In the genomic region with DNA sequence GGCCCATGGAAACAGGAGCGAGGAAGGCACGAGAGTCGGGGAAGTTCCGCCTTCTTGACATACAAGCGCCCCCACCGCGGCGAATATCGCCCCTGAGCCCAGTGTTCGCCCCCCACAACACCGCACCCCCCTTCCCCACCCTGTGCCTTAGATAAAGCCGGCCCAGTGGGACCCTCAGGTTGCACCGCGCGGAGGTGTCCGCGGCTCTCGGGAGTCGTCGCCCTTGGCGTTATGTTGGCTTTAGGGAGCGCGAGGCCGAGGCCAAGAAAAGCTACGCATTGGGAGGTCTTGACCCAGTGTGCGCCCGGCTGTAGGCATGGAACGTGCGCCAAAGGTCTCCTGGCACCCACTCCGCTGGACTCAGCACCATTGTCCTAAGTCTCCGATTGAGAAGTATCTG, we compare ENCODE assay signal across 8 cellular contexts. TPM values are rescaled to one million over a fixed set of nuclear protein-coding genes. Genes with fewer than 3 reads are reported as not detected.
DNase-seq lines count a peak whose midpoint lies in the region; ATAC-seq and TF ChIP-seq lines count a peak whose summit lies in the region.

No MANE protein-coding gene starts in this region.

- peaks cover 35% of the 10 kb centered on the region for H3K9me3 Mint-ChIP-seq in activated CD4-positive, alpha-beta T cell treated with anti-CD3 and anti-CD28 coated beads for 36 hours (ENCODE audit: low read depth)
- peaks cover 70% of the 10 kb centered on the region for H3K9me3 Mint-ChIP-seq in dendritic cell treated with granulocyte-macrophage colony-stimulating factor and Interleukin-4, amounts not matched to agents 40 ng/mL and 50 ng/mL, for 4 days

- H3K9me3 ChIP-seq in mesodermal cell (ENCODE audit: control insufficient read depth, low read length) (peaks cover 26% of the 10 kb centered on the region), tibial artery (peaks cover 0 to 40% (median 37%) of the 10 kb centered on the region in 3 donors)

- H3K36me3 ChIP-seq in mesodermal cell (ENCODE audit: control insufficient read depth, insufficient read depth, low read length) (peaks cover 9% of the 10 kb centered on the region), tibial artery (peaks cover 26 to 35% (median 28%) of the 10 kb centered on the region in 3 donors)

- intact Hi-C loops in activated CD4-positive, alpha-beta T cell treated with anti-CD3 and anti-CD28 coated beads for 36 hours (cut with DNase I, micrococcal nuclease) = loop anchor here (1.0 to 5.0 kb wide), 22 partner anchors 11 to 1160 kb away; a partner anchor contains a TSS
- intact Hi-C loops in dendritic cell treated with granulocyte-macrophage colony-stimulating factor and Interleukin-4, amounts not matched to agents 40 ng/mL and 50 ng/mL, for 4 days (cut with micrococcal nuclease) = loop anchor here (1.0 to 2.0 kb wide), 3 partner anchors 11 to 60 kb away; a partner anchor contains a TSS
- intact Hi-C loops in tibial artery (cut with DNase I; ENCODE audit: low total_unique reads) = no loop called here

- H3K27ac Mint-ChIP-seq in activated CD4-positive, alpha-beta T cell treated with anti-CD3 and anti-CD28 coated beads for 36 hours = peak overlapping the region; percentile 95
- peak overlapping the region; percentile 89 for H3K27ac Mint-ChIP-seq in dendritic cell treated with granulocyte-macrophage colony-stimulating factor and Interleukin-4, amounts not matched to agents 40 ng/mL and 50 ng/mL, for 4 days

- H3K4me3 ChIP-seq in mesodermal cell (ENCODE audit: extremely low read depth, insufficient read depth, low read length, poor library complexity, severe bottlenecking) (peak overlapping the region; percentile 48), tibial artery (peak overlapping the region; percentile 56 to 57)

- CTCF ChIA-PET in activated CD4-positive, alpha-beta T cell treated with anti-CD3 and anti-CD28 coated beads for 36 hours (lab: Charles Lee) = interaction anchor here (0.6 to 0.9 kb wide), 2 partner anchors 9 to 257 kb away, joined by 3 to 4 read pairs; no protein-coding TSS in a partner anchor

- no peaks in the 10 kb centered on the region for H3K4me1 ChIP-seq in mesodermal cell (ENCODE audit: control insufficient read depth, insufficient read depth, low read length, poor library complexity, severe bottlenecking)
- peaks cover 0 to 17% (median 11%) of the 10 kb centered on the region in 4 donors for H3K4me1 ChIP-seq in tibial artery

- H3K4me1 Mint-ChIP-seq in activated CD4-positive, alpha-beta T cell treated with anti-CD3 and anti-CD28 coated beads for 36 hours = peaks cover 29% of the 10 kb centered on the region
- H3K4me1 Mint-ChIP-seq in dendritic cell treated with granulocyte-macrophage colony-stimulating factor and Interleukin-4, amounts not matched to agents 40 ng/mL and 50 ng/mL, for 4 days (ENCODE audit: low read depth) = peaks cover 20% of the 10 kb centered on the region

- H3K27me3 ChIP-seq in tibial artery = no peaks in the 10 kb centered on the region

- 72 to 85% methylated on average over 11 to 22 of the region's 31 CpGs for WGBS in mesodermal cell (ENCODE audit: insufficient coverage in 2 of 2), 2 experiments

- peak overlapping the region; percentile 82 for H3K4me3 Mint-ChIP-seq in activated CD4-positive, alpha-beta T cell treated with anti-CD3 and anti-CD28 coated beads for 36 hours
- peak overlapping the region; percentile 88 for H3K4me3 Mint-ChIP-seq in dendritic cell treated with granulocyte-macrophage colony-stimulating factor and Interleukin-4, amounts not matched to agents 40 ng/mL and 50 ng/mL, for 4 days

- no peaks in the 10 kb centered on the region for H3K27me3 Mint-ChIP-seq in activated CD4-positive, alpha-beta T cell treated with anti-CD3 and anti-CD28 coated beads for 36 hours
- H3K27me3 Mint-ChIP-seq in dendritic cell treated with granulocyte-macrophage colony-stimulating factor and Interleukin-4, amounts not matched to agents 40 ng/mL and 50 ng/mL, for 4 days = peaks cover 19% of the 10 kb centered on the region

- no peak for DNase-seq in activated CD4-positive, alpha-beta T cell treated with anti-CD3 and anti-CD28 coated beads for 36 hours
- DNase-seq in activated CD4-positive, alpha-beta T cell treated with anti-CD3 and anti-CD28 coated beads, Interleukin-2, amount 50 U/mL, for 48 hours = no peak
- DNase-seq in tibial artery (peak in 1 of 2 donors; percentile 66), NCI-H2227 treated with DMSO at 0.1 percent for 48 hours (lab: John Stamatoyannopoulos, UW) (no peak), NCI-H1436 (lab: John Stamatoyannopoulos, UW) (no peak), DMS153 treated with DMSO at 0.1 percent for 48 hours (lab: John Stamatoyannopoulos, UW; ENCODE audit: unreplicated experiment) (no peak)

- TF ChIP-seq CTCF in tibial artery (IDR thresholded peaks at IDR 0.05) = no peak

- POLR2A ChIA-PET in activated CD4-positive, alpha-beta T cell treated with anti-CD3 and anti-CD28 coated beads for 36 hours (lab: Charles Lee) = interaction anchor here (0.6 to 1.6 kb wide), 2 partner anchors 11 to 35 kb away, joined by 3 to 5 read pairs; a partner anchor contains a TSS

- H3K27ac ChIP-seq in mesodermal cell (ENCODE audit: low read depth, low read length, severe bottlenecking) (peak overlapping the region; percentile 69), tibial artery (peak overlapping the region; percentile 76 to 81)

- peaks cover 43% of the 10 kb centered on the region for H3K36me3 Mint-ChIP-seq in activated CD4-positive, alpha-beta T cell treated with anti-CD3 and anti-CD28 coated beads for 36 hours (ENCODE audit: low read depth)
- H3K36me3 Mint-ChIP-seq in dendritic cell treated with granulocyte-macrophage colony-stimulating factor and Interleukin-4, amounts not matched to agents 40 ng/mL and 50 ng/mL, for 4 days (ENCODE audit: low read depth) = peaks cover 51% of the 10 kb centered on the region

- no peak for ATAC-seq in activated CD4-positive, alpha-beta T cell treated with anti-CD3 and anti-CD28 coated beads for 36 hours

RNA-seq across cellular contexts. Expression of a gene that starts 0.6 kb away (rescaled TPM):
- 1 to 10 TPM; 3.3 to 4.4 TPM for total RNA-seq in activated CD4-positive, alpha-beta T cell treated with anti-CD3 and anti-CD28 coated beads for 36 hours
- polyA plus RNA-seq in mesodermal cell (2013, experiment 1 of 2) = 1.6 TPM
- 1.7 TPM for polyA plus RNA-seq in mesodermal cell (2013, experiment 2 of 2)

RNA-seq across cellular contexts. Expression of a gene that starts 10.9 kb away (rescaled TPM):
- 1 to 10 TPM; 5.8 to 7.5 TPM for total RNA-seq in activated CD4-positive, alpha-beta T cell treated with anti-CD3 and anti-CD28 coated beads for 36 hours
- 2.2 TPM for polyA plus RNA-seq in mesodermal cell (2013, experiment 1 of 2)
- polyA plus RNA-seq in mesodermal cell (2013, experiment 2 of 2) = 1.5 TPM

RNA-seq across cellular contexts. Expression of a gene that starts 26.3 kb away (rescaled TPM):
- 1 to 10 TPM; 4.7 to 7.5 TPM for total RNA-seq in activated CD4-positive, alpha-beta T cell treated with anti-CD3 and anti-CD28 coated beads for 36 hours
- 5.1 TPM for polyA plus RNA-seq in mesodermal cell (2013, experiment 1 of 2)
- polyA plus RNA-seq in mesodermal cell (2013, experiment 2 of 2) = 4.4 TPM

RNA-seq across cellular contexts. Expression of a gene that starts 32.1 kb away (rescaled TPM):
- total RNA-seq in activated CD4-positive, alpha-beta T cell treated with anti-CD3 and anti-CD28 coated beads for 36 hours = 10 to 100 TPM in 1 of 2 experiments, 1 to 10 TPM in 1; 9.9 to 11.2 TPM
- polyA plus RNA-seq in mesodermal cell (2013, experiment 1 of 2) = 10.5 TPM
- 6.7 TPM for polyA plus RNA-seq in mesodermal cell (2013, experiment 2 of 2)

RNA-seq across cellular contexts. Expression of a gene that starts 35.6 kb away (rescaled TPM):
- 1 to 10 TPM; 4.2 to 4.7 TPM for total RNA-seq in activated CD4-positive, alpha-beta T cell treated with anti-CD3 and anti-CD28 coated beads for 36 hours
- 9.1 TPM for polyA plus RNA-seq in mesodermal cell (2013, experiment 1 of 2)
- polyA plus RNA-seq in mesodermal cell (2013, experiment 2 of 2) = 8.2 TPM
